Comparison of ENCODE assay signal across 21 cellular contexts in genomic region chr17:82218349-82219075, GRCh38. TPM values are rescaled to one million over a fixed set of nuclear protein-coding genes. Genes with fewer than 3 reads are reported as not detected.
DNase-seq lines count a peak whose midpoint lies in the region; ATAC-seq and TF ChIP-seq lines count a peak whose summit lies in the region.
"Had no signal": no experiment of that assay in that cellular context is flagged by ENCODE, and none has a peak within 500 bp of the region (broad histone marks: within the 10 kb centered on the region; RNA-seq: fewer than 3 reads in every experiment).

No MANE protein-coding gene starts in this region.

- peak overlapping the region; percentile 100 for H3K27ac ChIP-seq in neutrophil
- no peak overlapping the region for H3K27ac ChIP-seq in CD4-positive, alpha-beta T cell (ENCODE audit: low read depth, low read length)

- TF ChIP-seq CTCF in chondrocyte (IDR thresholded peaks at IDR 0.05) (no peak), neutrophil (IDR thresholded peaks at IDR 0.05) (no peak)
- TF ChIP-seq CTCF in CD4-positive, alpha-beta T cell (IDR thresholded peaks at IDR 0.05), result no peak

- no peaks in the 10 kb centered on the region for H3K27me3 Mint-ChIP-seq in chondrocyte (ENCODE audit: low read depth)
- H3K27me3 Mint-ChIP-seq in CD4-positive, alpha-beta T cell, result no peaks in the 10 kb centered on the region
- H3K27me3 Mint-ChIP-seq: stimulated activated naive CD8-positive, alpha-beta T cell treated with anti-CD3 and anti-CD28 coated beads, Interleukin-15, Interleukin-2, amounts not matched to agents 100 ng/mL and 50 ng/mL, for 24 hours had no signal

- no peaks in the 10 kb centered on the region for H3K36me3 Mint-ChIP-seq in chondrocyte (ENCODE audit: low read depth)
- no peaks in the 10 kb centered on the region for H3K36me3 Mint-ChIP-seq in CD4-positive, alpha-beta T cell (ENCODE audit: low read depth)

- peak; percentile 41 for DNase-seq in Right ventricle myocardium superior
- DNase-seq in cardiac septum (ENCODE audit: low spot score), result no peak
- DNase-seq in chondrocyte (ENCODE audit: low spot score), result peak; percentile 81
- DNase-seq in NCI-H510A treated with DMSO at 0.1 percent for 48 hours (lab: John Stamatoyannopoulos, UW), result no peak
- no peak for DNase-seq in CD4-positive, alpha-beta T cell
- DNase-seq in posterior vena cava (ENCODE audit: low spot score), result no peak
- DNase-seq in NCI-H226, result no peak
- DNase-seq: activated CD4-positive, CD25-positive, alpha-beta regulatory T cell; activated naive CD4-positive, alpha-beta T cell treated with Interleukin-2 at 50 U/mL for 16 hours; activated T-cell treated with anti-CD3 and anti-CD28 coated beads, Interleukin-2, amount 50 U/mL, for 1 hour; foreskin keratinocyte; MM.1S; NCI-H146; NCI-H2171; stimulated activated CD4-positive, alpha-beta T cell treated with anti-CD3 and anti-CD28 coated beads, Interleukin-4, amount 100 ng/mL, for 24 hours had no signal

- H3K9me3 Mint-ChIP-seq in chondrocyte (ENCODE audit: low read depth), result no peaks in the 10 kb centered on the region
- H3K9me3 Mint-ChIP-seq in CD4-positive, alpha-beta T cell, result no peaks in the 10 kb centered on the region
- H3K9me3 Mint-ChIP-seq: neural crest cell; stimulated activated naive CD8-positive, alpha-beta T cell treated with anti-CD3 and anti-CD28 coated beads, Interleukin-15, Interleukin-2, amounts not matched to agents 100 ng/mL and 50 ng/mL, for 24 hours had no signal

- POLR2A ChIA-PET in CD4-positive, alpha-beta T cell (lab: Charles Lee), result no interaction called here

- no peaks in the 10 kb centered on the region for H3K36me3 ChIP-seq in neutrophil
- H3K36me3 ChIP-seq: left lung, tibial nerve had no signal

- no peaks in the 10 kb centered on the region for H3K27me3 ChIP-seq in neutrophil
- no peaks in the 10 kb centered on the region for H3K27me3 ChIP-seq in CD4-positive, alpha-beta T cell (ENCODE audit: control insufficient read depth, insufficient read depth, low read length)
- H3K27me3 ChIP-seq: foreskin keratinocyte, left lung, tibial nerve had no signal

- no peak overlapping the region for H3K4me3 Mint-ChIP-seq in chondrocyte (ENCODE audit: unreplicated experiment)
- no peak overlapping the region for H3K4me3 Mint-ChIP-seq in CD4-positive, alpha-beta T cell
- H3K4me3 Mint-ChIP-seq: GM23338; neural crest cell; stimulated activated naive CD8-positive, alpha-beta T cell treated with anti-CD3 and anti-CD28 coated beads, Interleukin-15, Interleukin-2, amounts not matched to agents 100 ng/mL and 50 ng/mL, for 24 hours had no signal

- CTCF ChIA-PET in CD4-positive, alpha-beta T cell (lab: Charles Lee), result no interaction called here

- peaks cover 34% of the 10 kb centered on the region for H3K4me1 Mint-ChIP-seq in chondrocyte (ENCODE audit: low read depth)
- H3K4me1 Mint-ChIP-seq in CD4-positive, alpha-beta T cell (ENCODE audit: low read depth), result peaks cover 27% of the 10 kb centered on the region
- H3K4me1 Mint-ChIP-seq: GM23338 had no signal

- no peaks in the 10 kb centered on the region for H3K9me3 ChIP-seq in neutrophil
- no peaks in the 10 kb centered on the region for H3K9me3 ChIP-seq in CD4-positive, alpha-beta T cell (ENCODE audit: control insufficient read depth, low read length)
- H3K9me3 ChIP-seq: left lung, tibial nerve had no signal

- peaks cover 96 to 98% of the 10 kb centered on the region in 2 experiments for H3K4me1 ChIP-seq in neutrophil (ENCODE audit: control insufficient read depth in 1 of 2, insufficient read depth in 1 of 2, low read depth in 1 of 2, low read length in 1 of 2)

- intact Hi-C loops in Right ventricle myocardium superior (cut with DNase I), result no loop called here
- intact Hi-C loops in cardiac septum (cut with DNase I), result no loop called here
- intact Hi-C loops in CD4-positive, alpha-beta T cell (cut with DNase I, micrococcal nuclease), result no loop called here
- intact Hi-C loops in posterior vena cava (cut with DNase I), result no loop called here

- peak overlapping the region; percentile 66 to 84 for H3K4me3 ChIP-seq in neutrophil (ENCODE audit: low read depth in 1 of 2, low read length in 1 of 2)
- H3K4me3 ChIP-seq: GM23338, tibial nerve had no signal

- no peak for ATAC-seq in Right ventricle myocardium superior (ENCODE audit: poor library complexity)
- ATAC-seq in CD4-positive, alpha-beta T cell (ENCODE audit: poor library complexity), result no peak
- ATAC-seq: foreskin keratinocyte, GM23338 had no signal

- H3K27ac Mint-ChIP-seq in chondrocyte (ENCODE audit: unreplicated experiment), result no peak overlapping the region
- H3K27ac Mint-ChIP-seq in CD4-positive, alpha-beta T cell, result no peak overlapping the region
- H3K27ac Mint-ChIP-seq: GM23338; stimulated activated naive CD8-positive, alpha-beta T cell treated with anti-CD3 and anti-CD28 coated beads, Interleukin-15, Interleukin-2, amounts not matched to agents 100 ng/mL and 50 ng/mL, for 24 hours had no signal

RNA-seq across cellular contexts. Expression of gene CCDC57, which starts 5.9 kb away (rescaled TPM):
- total RNA-seq in Right ventricle myocardium superior (8.6 TPM), cardiac septum (10.6 TPM), chondrocyte (23.5 to 39.8 TPM (median 24.1 TPM) in 3 replicates), posterior vena cava (10 to 100 TPM; 20.3 to 28.5 TPM)
- 100 to 1,000 TPM; 129 to 135 TPM for total RNA-seq in CD4-positive, alpha-beta T cell

RNA-seq across cellular contexts. Expression of gene SLC16A3, which starts 10.3 kb away (rescaled TPM):
- 10.0 TPM for total RNA-seq in Right ventricle myocardium superior
- total RNA-seq in cardiac septum, result 20.7 TPM
- total RNA-seq in chondrocyte, result 53.3 to 206 TPM (median 189 TPM) in 3 replicates
- 10 to 100 TPM; 93.4 to 99.0 TPM for total RNA-seq in CD4-positive, alpha-beta T cell
- total RNA-seq in posterior vena cava, result 10 to 100 TPM; 53.7 to 65.6 TPM

RNA-seq across cellular contexts. Expression of gene CSNK1D, which starts 55.0 kb away (rescaled TPM):
- 54.4 TPM for total RNA-seq in Right ventricle myocardium superior
- 80.9 TPM for total RNA-seq in cardiac septum
- 93.0 to 94.5 TPM (median 93.9 TPM) in 3 replicates for total RNA-seq in chondrocyte
- total RNA-seq in CD4-positive, alpha-beta T cell, result 100 to 1,000 TPM; 277 to 286 TPM
- total RNA-seq in posterior vena cava, result 100 to 1,000 TPM in 1 of 2 donors, 10 to 100 TPM in 1; 93.6 to 103 TPM

Comparison
In these comparisons a context has a peak if more than half of its experiments do, and no peak if none do; other contexts are left out.
1. DNase-seq: peak in Right ventricle myocardium superior (single experiment) and chondrocyte (single experiment); none in cardiac septum (single experiment), NCI-H510A treated with DMSO at 0.1 percent for 48 hours (single experiment), CD4-positive, alpha-beta T cell (0 of 10), posterior vena cava (single experiment) and NCI-H226 (single experiment).